Comparison of ENCODE assay signal across 8 cellular contexts in genomic region chr15:50685976-50686467, GRCh38. TPM values are rescaled to one million over a fixed set of nuclear protein-coding genes. Genes with fewer than 3 reads are reported as not detected.
DNase-seq lines count a peak whose midpoint lies in the region; ATAC-seq and TF ChIP-seq lines count a peak whose summit lies in the region.

No MANE protein-coding gene starts in this region.

- no peaks in the 10 kb centered on the region for H3K27me3 ChIP-seq in naive thymus-derived CD4-positive, alpha-beta T cell (ENCODE audit: control insufficient read depth in 2 of 2, insufficient read depth in 2 of 2, low read length in 2 of 2)

- no peaks in the 10 kb centered on the region for H3K9me3 Mint-ChIP-seq in activated T-cell treated with anti-CD3 and anti-CD28 coated beads, Interleukin-2, amount 50 U/mL, for 24 hours
- peaks cover 0 to 4% (median 0%) of the 10 kb centered on the region in 11 donors for H3K9me3 Mint-ChIP-seq in naive thymus-derived CD4-positive, alpha-beta T cell

- H3K4me1 ChIP-seq in naive thymus-derived CD4-positive, alpha-beta T cell (ENCODE audit: control insufficient read depth in 2 of 2, insufficient read depth in 2 of 2, low read length in 2 of 2) = peaks cover 16 to 26% of the 10 kb centered on the region in 2 donors

- intact Hi-C loops in naive thymus-derived CD4-positive, alpha-beta T cell (cut with micrococcal nuclease) = loop anchor here (1.0 to 10.0 kb wide), 12 partner anchors 11 to 1874 kb away; partner anchors contain the start of genes SPPL2A (in 2 of the 2), USP8 (in 2 of the 2), AP4E1 (in 1 of the 2) and CEP152 (in 1 of the 2)

- H3K4me1 Mint-ChIP-seq in activated T-cell treated with anti-CD3 and anti-CD28 coated beads, Interleukin-2, amount 50 U/mL, for 24 hours (ENCODE audit: low read depth) = peaks cover 58% of the 10 kb centered on the region
- H3K4me1 Mint-ChIP-seq in naive thymus-derived CD4-positive, alpha-beta T cell = peaks cover 43 to 68% (median 58%) of the 10 kb centered on the region in 7 donors

- H3K36me3 ChIP-seq in naive thymus-derived CD4-positive, alpha-beta T cell (ENCODE audit: control insufficient read depth in 2 of 3, insufficient read depth in 3 of 3, low read length in 3 of 3) = peaks cover 0 to 4% (median 0%) of the 10 kb centered on the region in 3 experiments

- peak overlapping the region; percentile 100 for H3K4me3 Mint-ChIP-seq in activated T-cell treated with anti-CD3 and anti-CD28 coated beads, Interleukin-2, amount 50 U/mL, for 24 hours
- H3K4me3 Mint-ChIP-seq in naive thymus-derived CD4-positive, alpha-beta T cell = peak overlapping the region; percentile 86 to 100 (median 97)

- H3K9me3 ChIP-seq in naive thymus-derived CD4-positive, alpha-beta T cell (ENCODE audit: control insufficient read depth in 2 of 3, low read length in 3 of 3) = no peaks in the 10 kb centered on the region

- peaks cover 60% of the 10 kb centered on the region for H3K36me3 Mint-ChIP-seq in activated T-cell treated with anti-CD3 and anti-CD28 coated beads, Interleukin-2, amount 50 U/mL, for 24 hours (ENCODE audit: low read depth)
- H3K36me3 Mint-ChIP-seq in naive thymus-derived CD4-positive, alpha-beta T cell = peaks cover 0 to 22% (median 6%) of the 10 kb centered on the region in 5 donors

- H3K27me3 Mint-ChIP-seq in activated T-cell treated with anti-CD3 and anti-CD28 coated beads, Interleukin-2, amount 50 U/mL, for 24 hours = no peaks in the 10 kb centered on the region
- no peaks in the 10 kb centered on the region for H3K27me3 Mint-ChIP-seq in naive thymus-derived CD4-positive, alpha-beta T cell

- ATAC-seq in GM18873 (IDR thresholded peaks at IDR 0.05; ENCODE audit: low FRiP score, unreplicated experiment) = peak; percentile 36
- peak; percentile 49 for ATAC-seq in HG03108 (IDR thresholded peaks at IDR 0.05; ENCODE audit: unreplicated experiment)
- peak; percentile 63 for ATAC-seq in esophagus mucosa
- ATAC-seq in naive thymus-derived CD4-positive, alpha-beta T cell = peak; percentile 75
- peak; percentile 80 for ATAC-seq in stimulated activated naive CD8-positive, alpha-beta T cell treated with anti-CD3 and anti-CD28 coated beads, Interleukin-15, Interleukin-2, amounts not matched to agents 100 U/mL and 50 U/mL, for 24 hours

- DNase-seq in AG10803 (ENCODE audit: low read depth) = peak; percentile 37
- DNase-seq in NOMO-1 treated with dmso at 0.1 percent for 144 hours (lab: John Stamatoyannopoulos, UW; ENCODE audit: unreplicated experiment) = peak; percentile 23
- DNase-seq in activated T-cell treated with anti-CD3 and anti-CD28 coated beads, Interleukin-2, amount 50 U/mL, for 24 hours = peak; percentile 86
- peak in 8 of 9 donors; percentile 12 to 84 (median 62) for DNase-seq in naive thymus-derived CD4-positive, alpha-beta T cell
- peak; percentile 79 for DNase-seq in stimulated activated naive CD8-positive, alpha-beta T cell treated with anti-CD3 and anti-CD28 coated beads, Interleukin-15, Interleukin-2, amounts not matched to agents 100 U/mL and 50 U/mL, for 24 hours

- POLR2A ChIA-PET in naive thymus-derived CD4-positive, alpha-beta T cell (lab: Charles Lee) = interaction anchor here (0.8 to 3.1 kb wide), 10 partner anchors 10 to 331 kb away, joined by 3 to 9 read pairs (median 4); partner anchors contain the start of genes GABPB1 and USP8

- peak overlapping the region; percentile 96 for H3K4me3 ChIP-seq in AG10803 (ENCODE audit: low read length)
- H3K4me3 ChIP-seq in naive thymus-derived CD4-positive, alpha-beta T cell (ENCODE audit: low read length) = peak overlapping the region; percentile 99

- peak overlapping the region; percentile 99 for H3K27ac Mint-ChIP-seq in activated T-cell treated with anti-CD3 and anti-CD28 coated beads, Interleukin-2, amount 50 U/mL, for 24 hours
- peak overlapping the region; percentile 91 to 99 (median 97) for H3K27ac Mint-ChIP-seq in naive thymus-derived CD4-positive, alpha-beta T cell

- CTCF ChIA-PET in naive thymus-derived CD4-positive, alpha-beta T cell (lab: Charles Lee) = no interaction called here

- no peak for TF ChIP-seq CTCF in AG10803 (conservative IDR thresholded peaks at IDR 0.05; ENCODE audit: low read length)

- H3K27ac ChIP-seq in naive thymus-derived CD4-positive, alpha-beta T cell (ENCODE audit: low read depth, low read length) = peak overlapping the region; percentile 93

RNA-seq across cellular contexts. Expression of gene TRPM7, which starts 0.6 kb away (rescaled TPM):
- 16.3 TPM for total RNA-seq in esophagus mucosa
- 10 to 100 TPM; 36.1 to 62.3 (median 45.2) TPM for total RNA-seq in naive thymus-derived CD4-positive, alpha-beta T cell
- polyA plus RNA-seq in naive thymus-derived CD4-positive, alpha-beta T cell = 10 to 100 TPM; 14.3 to 15.5 TPM

Comparison
In these comparisons a context has a peak if more than half of its experiments do, and no peak if none do; other contexts are left out.
1. Peak in every context shown above with its lines: DNase-seq, ATAC-seq, H3K4me3 ChIP-seq and H3K27ac ChIP-seq.
2. DNase-seq: peak in every context shown above with its lines; median percentile 86 in activated T-cell treated with anti-CD3 and anti-CD28 coated beads, Interleukin-2, amount 50 U/mL, for 24 hours; 79 in stimulated activated naive CD8-positive, alpha-beta T cell treated with anti-CD3 and anti-CD28 coated beads, Interleukin-15, Interleukin-2, amounts not matched to agents 100 U/mL and 50 U/mL, for 24 hours; 62 in naive thymus-derived CD4-positive, alpha-beta T cell; 37 in AG10803; 23 in NOMO-1 treated with dmso at 0.1 percent for 144 hours.